ENCODE assay signal across 1 cellular context in the genomic region with DNA sequence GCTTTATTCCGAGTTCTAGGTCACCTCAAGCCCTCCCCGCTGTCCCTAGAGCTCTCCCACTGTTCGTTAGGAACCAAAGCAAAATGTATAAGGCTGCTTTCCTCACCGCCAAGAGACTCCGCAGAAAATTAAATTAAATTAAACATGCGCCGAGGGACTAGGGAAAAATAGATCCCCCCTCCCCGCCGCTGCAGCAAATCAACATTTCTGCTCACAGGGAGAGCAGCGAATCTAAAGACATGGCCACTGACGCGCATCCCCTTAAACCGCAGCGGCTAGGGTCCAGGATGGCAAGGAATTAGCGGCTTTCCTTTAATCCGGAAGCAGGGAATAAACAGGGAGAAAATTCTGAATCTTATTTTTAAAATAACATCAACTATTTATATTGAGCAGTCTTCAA.
TF ChIP-seq lines count a peak whose summit lies in the region.

No MANE protein-coding gene starts in this region.

TF ChIP-seq in HepG2, 621 proteins besides CTCF, POLR2A, EP300 and RAD21:
- TF ChIP-seq ZGPAT (CRISPR knock-in tag; IDR thresholded peaks at IDR 0.05) (no peak), NFATC3 (CRISPR knock-in tag; IDR thresholded peaks at IDR 0.05) (no peak), ZNF572 (CRISPR knock-in tag; IDR thresholded peaks at IDR 0.05) (no peak), DNMT3B (CRISPR knock-in tag; conservative IDR thresholded peaks at IDR 0.05) (no peak), NR1H2 (CRISPR knock-in tag; IDR thresholded peaks at IDR 0.05; ENCODE audit: borderline replicate concordance, low read depth) (no peak), NR3C1 (CRISPR knock-in tag; IDR thresholded peaks at IDR 0.05) (no peak), ZNF629 (CRISPR knock-in tag; conservative IDR thresholded peaks at IDR 0.05) (no peak), ZNF496 (CRISPR knock-in tag; IDR thresholded peaks at IDR 0.05; ENCODE audit: insufficient replicate concordance) (no peak), ZNF83 (CRISPR knock-in tag; IDR thresholded peaks at IDR 0.05; ENCODE audit: borderline replicate concordance) (no peak), ZSCAN31 (CRISPR knock-in tag; IDR thresholded peaks at IDR 0.05; ENCODE audit: low read depth) (no peak), ZNF407 (CRISPR knock-in tag; IDR thresholded peaks at IDR 0.05; ENCODE audit: not compliant biosample characterization) (no peak), SRSF1 (optimal IDR thresholded peaks at IDR 0.05; ENCODE audit: low read depth, low read length) (no peak), ZFP36L2 (CRISPR knock-in tag; IDR thresholded peaks at IDR 0.05) (no peak), PCBP2 (optimal IDR thresholded peaks at IDR 0.05; ENCODE audit: low read depth, low read length, poor library complexity, severe bottlenecking) (no peak), YEATS2 (CRISPR knock-in tag; IDR thresholded peaks at IDR 0.05; ENCODE audit: borderline replicate concordance) (no peak), ZNF687 (CRISPR knock-in tag; IDR thresholded peaks at IDR 0.05) (no peak), ZNF75D (CRISPR knock-in tag; IDR thresholded peaks at IDR 0.05; ENCODE audit: borderline replicate concordance) (no peak), ZBTB26 (CRISPR knock-in tag; IDR thresholded peaks at IDR 0.05; ENCODE audit: borderline replicate concordance) (no peak)
- TF ChIP-seq, protein P1, sequence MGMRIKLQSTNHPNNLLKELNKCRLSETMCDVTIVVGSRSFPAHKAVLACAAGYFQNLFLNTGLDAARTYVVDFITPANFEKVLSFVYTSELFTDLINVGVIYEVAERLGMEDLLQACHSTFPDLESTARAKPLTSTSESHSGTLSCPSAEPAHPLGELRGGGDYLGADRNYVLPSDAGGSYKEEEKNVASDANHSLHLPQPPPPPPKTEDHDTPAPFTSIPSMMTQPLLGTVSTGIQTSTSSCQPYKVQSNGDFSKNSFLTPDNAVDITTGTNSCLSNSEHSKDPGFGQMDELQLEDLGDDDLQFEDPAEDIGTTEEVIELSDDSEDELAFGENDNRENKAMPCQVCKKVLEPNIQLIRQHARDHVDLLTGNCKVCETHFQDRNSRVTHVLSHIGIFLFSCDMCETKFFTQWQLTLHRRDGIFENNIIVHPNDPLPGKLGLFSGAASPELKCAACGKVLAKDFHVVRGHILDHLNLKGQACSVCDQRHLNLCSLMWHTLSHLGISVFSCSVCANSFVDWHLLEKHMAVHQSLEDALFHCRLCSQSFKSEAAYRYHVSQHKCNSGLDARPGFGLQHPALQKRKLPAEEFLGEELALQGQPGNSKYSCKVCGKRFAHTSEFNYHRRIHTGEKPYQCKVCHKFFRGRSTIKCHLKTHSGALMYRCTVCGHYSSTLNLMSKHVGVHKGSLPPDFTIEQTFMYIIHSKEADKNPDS (CRISPR knock-in tag; IDR thresholded peaks at IDR 0.05) = no peak
- TF ChIP-seq, protein P2, sequence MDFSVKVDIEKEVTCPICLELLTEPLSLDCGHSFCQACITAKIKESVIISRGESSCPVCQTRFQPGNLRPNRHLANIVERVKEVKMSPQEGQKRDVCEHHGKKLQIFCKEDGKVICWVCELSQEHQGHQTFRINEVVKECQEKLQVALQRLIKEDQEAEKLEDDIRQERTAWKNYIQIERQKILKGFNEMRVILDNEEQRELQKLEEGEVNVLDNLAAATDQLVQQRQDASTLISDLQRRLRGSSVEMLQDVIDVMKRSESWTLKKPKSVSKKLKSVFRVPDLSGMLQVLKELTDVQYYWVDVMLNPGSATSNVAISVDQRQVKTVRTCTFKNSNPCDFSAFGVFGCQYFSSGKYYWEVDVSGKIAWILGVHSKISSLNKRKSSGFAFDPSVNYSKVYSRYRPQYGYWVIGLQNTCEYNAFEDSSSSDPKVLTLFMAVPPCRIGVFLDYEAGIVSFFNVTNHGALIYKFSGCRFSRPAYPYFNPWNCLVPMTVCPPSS (IDR thresholded peaks at IDR 0.05) = no peak
